ENCODE assay signal across 8 cellular contexts in the genomic region with DNA sequence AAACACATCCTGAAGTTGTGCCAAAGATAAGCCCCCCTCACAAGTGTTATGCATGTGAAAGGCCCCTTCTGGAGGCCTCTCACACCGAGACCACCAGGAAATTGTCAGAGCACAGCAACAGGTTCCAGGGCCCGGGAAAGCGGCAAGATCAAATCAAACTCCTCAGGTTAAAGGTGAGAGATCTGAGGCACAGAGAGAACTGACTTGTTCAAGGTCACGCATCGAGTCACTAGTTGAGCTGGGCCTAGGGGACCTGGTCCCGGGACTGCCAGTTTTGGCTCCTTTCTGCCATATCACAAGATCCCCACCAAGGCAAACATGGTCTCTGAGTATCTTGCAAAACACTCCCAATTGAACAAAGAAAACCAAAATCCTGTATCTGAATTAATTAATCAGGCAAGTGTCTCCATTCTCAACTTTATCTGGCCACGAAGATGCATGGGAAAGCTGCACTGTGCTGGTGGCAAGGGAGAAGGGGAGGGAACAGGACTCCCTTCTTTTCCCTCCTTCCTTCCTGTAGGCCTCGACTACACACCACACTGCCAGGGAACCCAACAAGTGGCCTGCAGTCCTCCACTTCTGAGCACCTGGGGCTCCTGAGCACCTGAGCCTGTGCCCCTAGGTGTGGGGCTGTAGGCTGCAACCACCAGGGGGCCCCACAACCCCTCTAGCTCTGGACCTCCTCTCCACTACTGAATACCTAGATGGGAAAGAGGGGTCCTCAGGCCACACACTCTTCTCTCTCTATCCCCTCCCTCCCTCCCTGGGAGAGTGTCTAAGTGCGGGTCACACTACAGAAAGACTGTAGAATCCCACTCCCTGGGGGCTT. TPM values are rescaled to one million over a fixed set of nuclear protein-coding genes. Genes with fewer than 3 reads are reported as not detected.
DNase-seq lines count a peak whose midpoint lies in the region; ATAC-seq and TF ChIP-seq lines count a peak whose summit lies in the region.

No MANE protein-coding gene starts in this region.

- TF ChIP-seq CTCF in epithelial cell of esophagus (IDR thresholded peaks at IDR 0.05; ENCODE audit: insufficient read depth, low read depth, low read length, missing control alignments) (peak; percentile 73), osteoblast (IDR thresholded peaks at IDR 0.05; ENCODE audit: extremely low read depth, low read depth, low read length) (peak; percentile 54)

- H3K36me3 ChIP-seq in Karpas-422 (ENCODE audit: insufficient read depth, low read length) (peaks cover 45% of the 10 kb centered on the region; the same call in 1 of the 2 replicates), osteoblast (ENCODE audit: insufficient read depth, low read length) (peaks cover 64% of the 10 kb centered on the region)

- no peak overlapping the region for H3K4me3 ChIP-seq in Karpas-422 (ENCODE audit: low read length)
- no peak overlapping the region for H3K4me3 ChIP-seq in epithelial cell of esophagus (ENCODE audit: low read length)
- no peak overlapping the region for H3K4me3 ChIP-seq in osteoblast (ENCODE audit: insufficient read depth, low read length)

- H3K4me2 ChIP-seq in Karpas-422 (ENCODE audit: low read depth, low read length, poor library complexity, severe bottlenecking) (no peak overlapping the region), osteoblast (ENCODE audit: insufficient read depth, low read length) (no peak overlapping the region)

- no peak for ATAC-seq in GM19395 (IDR thresholded peaks at IDR 0.05; ENCODE audit: unreplicated experiment)

- H4K20me1 ChIP-seq in Karpas-422 (ENCODE audit: insufficient read depth, low read depth, low read length) (peaks cover 45% of the 10 kb centered on the region), osteoblast (ENCODE audit: insufficient read depth, low read length) (peaks cover 16% of the 10 kb centered on the region)

- H2AFZ ChIP-seq in Karpas-422 (ENCODE audit: low read length) (no peak overlapping the region), osteoblast (ENCODE audit: low read length) (no peak overlapping the region)

- no peak overlapping the region for H3K9ac ChIP-seq in Karpas-422 (ENCODE audit: low read length)

- H3K27me3 ChIP-seq in Karpas-422 (ENCODE audit: low read length) = no peaks in the 10 kb centered on the region
- no peaks in the 10 kb centered on the region for H3K27me3 ChIP-seq in osteoblast (ENCODE audit: insufficient read depth, low read length)

- H3K9me3 ChIP-seq in Karpas-422 (ENCODE audit: low read length) (no peaks in the 10 kb centered on the region), osteoblast (ENCODE audit: low read depth, low read length) (no peaks in the 10 kb centered on the region)

- H3K9me2 ChIP-seq in Karpas-422 (replicated peaks; ENCODE audit: insufficient read depth, low read length) = no peaks in the 10 kb centered on the region

- no peak overlapping the region for H3K27ac ChIP-seq in Karpas-422 (ENCODE audit: low read length)
- H3K27ac ChIP-seq in osteoblast (ENCODE audit: low read depth, low read length) = no peak overlapping the region

- peak; percentile 42 for DNase-seq in CD1c-positive myeloid dendritic cell (ENCODE audit: extremely low spot score)
- DNase-seq in Karpas-422 = peak; percentile 81
- peak; percentile 35 to 42 for DNase-seq in activated CD8-positive, alpha-beta memory T cell treated with anti-CD3 and anti-CD28 coated beads for 4 hours (ENCODE audit: low read depth in 2 of 2)
- DNase-seq in epithelial cell of esophagus (ENCODE audit: low read depth) = peak; percentile 54
- DNase-seq in osteoblast (ENCODE audit: insufficient read length, low spot score, missing footprints) = no peak
- DNase-seq in globus pallidus (ENCODE audit: low spot score) = no peak
- DNase-seq in NCI-H524 treated with DMSO at 0.1 percent for 48 hours (lab: John Stamatoyannopoulos, UW) = no peak

- H3K4me1 ChIP-seq in Karpas-422 (ENCODE audit: low read length) (no peaks in the 10 kb centered on the region), osteoblast (ENCODE audit: insufficient read depth, low read length) (no peaks in the 10 kb centered on the region)

- H3K79me2 ChIP-seq in Karpas-422 (ENCODE audit: low read length) (peaks cover 6% of the 10 kb centered on the region; the same call in 1 of the 2 replicates), osteoblast (ENCODE audit: insufficient read depth, low read length) (peaks cover 11% of the 10 kb centered on the region)

RNA-seq across cellular contexts. Expression of gene ANP32A, which starts 37.3 kb away (rescaled TPM):
- 99.5 and 184 TPM in 2 replicates for total RNA-seq in Karpas-422 (2014; rRNA removed; shearing (Covaris generic); ENCODE audit: low replicate concordance)
- total RNA-seq in osteoblast = 27.4 and 29.7 TPM in 2 replicates

Comparison
In these comparisons a context has a peak if more than half of its experiments do, and no peak if none do; other contexts are left out.
1. DNase-seq: peak in CD1c-positive myeloid dendritic cell (single experiment), Karpas-422 (single experiment), activated CD8-positive, alpha-beta memory T cell treated with anti-CD3 and anti-CD28 coated beads for 4 hours (2 of 2) and epithelial cell of esophagus (single experiment); none in osteoblast (single experiment), globus pallidus (single experiment) and NCI-H524 treated with DMSO at 0.1 percent for 48 hours (single experiment).